In genomic region chr6:63525186-63525878, GRCh38 we compare ENCODE assay signal across 18 cellular contexts. TPM values are rescaled to one million over a fixed set of nuclear protein-coding genes. Genes with fewer than 3 reads are reported as not detected.
DNase-seq lines count a peak whose midpoint lies in the region; ATAC-seq, FAIRE-seq and TF ChIP-seq lines count a peak whose summit lies in the region.
"Had no signal": no experiment of that assay in that cellular context is flagged by ENCODE, and none has a peak within 500 bp of the region (broad histone marks: within the 10 kb centered on the region; RNA-seq: fewer than 3 reads in every experiment).

No MANE protein-coding gene starts in this region.

- H3K4me1 ChIP-seq in OCI-LY3 (ENCODE audit: low read length): peaks cover 26% of the 10 kb centered on the region
- H3K4me1 ChIP-seq: BLaER1 treated with 17β-estradiol and CSF1 and Interleukin-3, amounts not matched to agents 10 nM and 100 nM; parathyroid adenoma had no signal

- no peak for TF ChIP-seq POLR2A in GM12892 (IDR thresholded peaks at IDR 0.05; ENCODE audit: low read depth, low read length)

- H3K4me3 ChIP-seq in OCI-LY3 (ENCODE audit: low read length): no peak overlapping the region
- H3K4me3 ChIP-seq: BLaER1 treated with 17β-estradiol and CSF1 and Interleukin-3, amounts not matched to agents 10 nM and 100 nM; skin epidermis; transverse colon had no signal

- H3K36me3 ChIP-seq in OCI-LY3 (replicated peaks; ENCODE audit: low read depth, low read length): no peaks in the 10 kb centered on the region
- H3K36me3 ChIP-seq: BLaER1 treated with 17β-estradiol and CSF1 and Interleukin-3, amounts not matched to agents 10 nM and 100 nM; transverse colon had no signal

- no peak for DNase-seq in GM12892 (ENCODE audit: insufficient read length)
- peak; percentile 37 for DNase-seq in iPS-NIHi7 (ENCODE audit: extremely low spot score)
- DNase-seq in left colon: no peak
- no peak for DNase-seq in NCI-H2081 treated with DMSO at 0.1 percent for 48 hours (lab: John Stamatoyannopoulos, UW)
- DNase-seq: activated effector memory CD4-positive, alpha-beta T cell treated with anti-CD3 and anti-CD28 coated beads, Interleukin-2, amount 50 U/mL, for 16 hours; cerebellar nuclear complex; DMS79 treated with DMSO at 0.1 percent for 48 hours; left cardiac atrium; NCI-H1048; transverse colon had no signal

- no peaks in the 10 kb centered on the region for H3K9me3 ChIP-seq in OCI-LY3 (ENCODE audit: insufficient read depth, low read length)
- H3K9me3 ChIP-seq: BLaER1 treated with 17β-estradiol and CSF1 and Interleukin-3, amounts not matched to agents 10 nM and 100 nM; transverse colon had no signal

- FAIRE-seq in GM12892 (lab: Jason Lieb, UNC): peak; percentile 40
- FAIRE-seq: endometrium, RCC 7860 had no signal

- no peak overlapping the region for H3K9ac ChIP-seq in OCI-LY3 (ENCODE audit: low read length)
- H3K9ac ChIP-seq: BLaER1 treated with 17β-estradiol and CSF1 and Interleukin-3, amounts not matched to agents 10 nM and 100 nM; parathyroid adenoma had no signal

- H3K79me2 ChIP-seq in OCI-LY3 (ENCODE audit: low read length): no peaks in the 10 kb centered on the region
- H3K79me2 ChIP-seq: parathyroid adenoma had no signal

- no peaks in the 10 kb centered on the region for H4K20me1 ChIP-seq in OCI-LY3 (ENCODE audit: insufficient read depth, low read length)
- H4K20me1 ChIP-seq: BLaER1 treated with 17β-estradiol and CSF1 and Interleukin-3, amounts not matched to agents 10 nM and 100 nM had no signal

- ATAC-seq in GM19438 (IDR thresholded peaks at IDR 0.05; ENCODE audit: low read depth, unreplicated experiment): peak; percentile 71
- ATAC-seq in left colon: no peak
- no peak for ATAC-seq in HG02840 (IDR thresholded peaks at IDR 0.05; ENCODE audit: low FRiP score, unreplicated experiment)
- ATAC-seq: left cardiac atrium had no signal

- no peak overlapping the region for H2AFZ ChIP-seq in OCI-LY3 (ENCODE audit: low read depth, low read length)
- H2AFZ ChIP-seq: parathyroid adenoma had no signal

- no peak overlapping the region for H3K27ac ChIP-seq in OCI-LY3 (ENCODE audit: low read length)
- H3K27ac ChIP-seq: BLaER1 treated with 17β-estradiol and CSF1 and Interleukin-3, amounts not matched to agents 10 nM and 100 nM; parathyroid adenoma; skin epidermis; transverse colon had no signal

- intact Hi-C loops in left colon (cut with DNase I, micrococcal nuclease): no loop called here

- peaks cover 39% of the 10 kb centered on the region for H3K27me3 ChIP-seq in OCI-LY3 (ENCODE audit: low read depth, low read length)
- H3K27me3 ChIP-seq: BLaER1 treated with 17β-estradiol and CSF1 and Interleukin-3, amounts not matched to agents 10 nM and 100 nM; transverse colon had no signal

- peak; percentile 23; the same call in 1 of the 2 replicates for TF ChIP-seq CTCF in OCI-LY3 (IDR thresholded peaks at IDR 0.05; ENCODE audit: low read depth, low read length)

- H3K4me2 ChIP-seq in OCI-LY3 (ENCODE audit: low read length): no peak overlapping the region
- H3K4me2 ChIP-seq: BLaER1 treated with 17β-estradiol and CSF1 and Interleukin-3, amounts not matched to agents 10 nM and 100 nM had no signal

RNA-seq across cellular contexts. Expression of gene PTP4A1, which starts 46.9 kb away (rescaled TPM):
- polyA plus RNA-seq in GM12892 (2012; ENCODE audit: missing spikeins): 47.1 TPM
- 100 to 1,000 TPM; 155 to 190 TPM for total RNA-seq in left colon
